ENCODE assay signal across 1 cellular context in genomic region chr7:35776686-35777085, GRCh38.
TF ChIP-seq lines count a peak whose summit lies in the region.

No MANE protein-coding gene starts in this region.

TF ChIP-seq in HepG2, 621 proteins besides CTCF, POLR2A, EP300 and RAD21 (continued from another document):
- TF ChIP-seq KIAA2018 (CRISPR knock-in tag; IDR thresholded peaks at IDR 0.05; ENCODE audit: borderline replicate concordance) (no peak), SUZ12 (IDR thresholded peaks at IDR 0.05; ENCODE audit: low read depth, low read length) (no peak), HOMEZ (CRISPR knock-in tag; IDR thresholded peaks at IDR 0.05; ENCODE audit: low read depth) (no peak)
